17 cellular contexts compared by ENCODE assay signal in the genomic region with DNA sequence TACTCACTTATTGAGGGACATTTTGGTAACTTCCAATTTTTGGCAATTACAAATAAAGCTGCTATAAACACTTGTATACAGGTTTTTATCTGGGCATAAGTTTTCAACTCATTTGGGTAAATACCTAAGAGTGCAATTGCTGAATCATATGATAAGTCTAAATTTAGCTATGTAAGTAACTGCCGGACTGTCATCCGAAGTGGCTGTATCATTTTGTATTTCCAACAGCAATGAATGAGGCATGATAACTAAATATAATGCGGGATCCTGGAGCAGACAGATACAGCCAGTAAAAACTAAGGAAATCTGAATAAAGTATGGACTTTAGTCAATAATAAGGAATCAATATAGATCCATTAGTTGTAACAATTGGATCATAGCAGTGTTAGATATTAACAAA.
A peak's percentile ranks its signal among the peaks of the same experiment; 100 is the strongest.
DNase-seq lines count a peak whose midpoint lies in the region; ATAC-seq and TF ChIP-seq lines count a peak whose summit lies in the region.
"Had no signal": no experiment of that assay in that cellular context is flagged by ENCODE, and none has a peak within 500 bp of the region (broad histone marks: within the 10 kb centered on the region; RNA-seq: fewer than 3 reads in every experiment).

No MANE protein-coding gene starts in this region.

- no peak for TF ChIP-seq EP300 in esophagus muscularis mucosa (IDR thresholded peaks at IDR 0.05)

- H3K27me3 ChIP-seq in esophagus muscularis mucosa (no peaks in the 10 kb centered on the region), heart right ventricle (no peaks in the 10 kb centered on the region), endodermal cell (ENCODE audit: control insufficient read depth, insufficient read depth, low read length, poor library complexity, severe bottlenecking) (no peaks in the 10 kb centered on the region), prostate gland (replicated peaks; ENCODE audit: insufficient read depth) (no peaks in the 10 kb centered on the region)

- H3K4me1 ChIP-seq in esophagus muscularis mucosa (no peaks in the 10 kb centered on the region), heart right ventricle (peaks cover 0 to 5% (median 0%) of the 10 kb centered on the region in 9 donors), endodermal cell (ENCODE audit: control insufficient read depth, insufficient read depth, low read length) (no peaks in the 10 kb centered on the region), prostate gland (replicated peaks) (no peaks in the 10 kb centered on the region)

- H3K4me3 ChIP-seq in esophagus muscularis mucosa (no peak overlapping the region), heart right ventricle (no peak overlapping the region), endodermal cell (ENCODE audit: low read length) (no peak overlapping the region), prostate gland (no peak overlapping the region)
- H3K4me3 ChIP-seq: GM23338 had no signal

- H3K27ac ChIP-seq in esophagus muscularis mucosa (replicated peaks in 1 of 4) (no peak overlapping the region), heart right ventricle (peak overlapping the region in 4 of 10 donors; percentile 16 to 34 (median 23)), endodermal cell (ENCODE audit: low read depth, low read length) (no peak overlapping the region), prostate gland (no peak overlapping the region)

- 72% methylated on average over 3 of the region's 3 CpGs for WGBS in esophagus muscularis mucosa
- WGBS in heart right ventricle, 2 donors, result 42 to 59% methylated on average over 3 of the region's 3 CpGs
- WGBS in endodermal cell (ENCODE audit: insufficient coverage in 1 of 2, insufficient read length in 1 of 2), 2 experiments, result 93 to 96% methylated on average over 3 of the region's 3 CpGs
- WGBS in prostate gland, result 90% methylated on average over 3 of the region's 3 CpGs

- ATAC-seq in heart right ventricle (peak in 5 of 8 donors; percentile 41 to 82 (median 75)), left ventricle myocardium superior (peak; percentile 82)
- ATAC-seq: GM23338, HCT116 had no signal

- peaks cover 4% of the 10 kb centered on the region for H3K36me3 Mint-ChIP-seq in endodermal cell (ENCODE audit: low read depth)
- H3K36me3 Mint-ChIP-seq: CD4-positive, alpha-beta memory T cell had no signal

- H3K9me3 Mint-ChIP-seq in endodermal cell, result peaks cover 10% of the 10 kb centered on the region
- H3K9me3 Mint-ChIP-seq: HFFc6 had no signal

- H3K4me3 Mint-ChIP-seq in endodermal cell, result no peak overlapping the region
- H3K4me3 Mint-ChIP-seq: CD4-positive, alpha-beta memory T cell; GM23338; H9; HFFc6 had no signal

- H3K9ac ChIP-seq in endodermal cell (ENCODE audit: extremely low read depth, low read length, poor library complexity, severe bottlenecking), result no peak overlapping the region

- intact Hi-C loops in esophagus muscularis mucosa (cut with DNase I), result no loop called here
- intact Hi-C loops in heart right ventricle (cut with DNase I), result no loop called here
- intact Hi-C loops in left ventricle myocardium superior (cut with micrococcal nuclease), result no loop called here
- intact Hi-C loops in prostate gland (cut with DNase I), result no loop called here

- peaks cover 6% of the 10 kb centered on the region for H3K4me1 Mint-ChIP-seq in endodermal cell
- H3K4me1 Mint-ChIP-seq: CD4-positive, alpha-beta memory T cell had no signal

- H3K27ac Mint-ChIP-seq in endodermal cell, result no peak overlapping the region
- H3K27ac Mint-ChIP-seq: CD4-positive, alpha-beta memory T cell; GM23338; H9; HFFc6 had no signal

- H3K36me3 ChIP-seq in esophagus muscularis mucosa (no peaks in the 10 kb centered on the region), heart right ventricle (no peaks in the 10 kb centered on the region), endodermal cell (ENCODE audit: control insufficient read depth, insufficient read depth, low read length) (no peaks in the 10 kb centered on the region), prostate gland (no peaks in the 10 kb centered on the region)

- TF ChIP-seq POLR2A in esophagus muscularis mucosa (IDR thresholded peaks at IDR 0.05; ENCODE audit: low read depth) (no peak), prostate gland (IDR thresholded peaks at IDR 0.05) (no peak)

- DNase-seq in esophagus muscularis mucosa (ENCODE audit: extremely low spot score) (peak; percentile 8), heart right ventricle (no peak), left ventricle myocardium superior (no peak), endodermal cell (no peak), NCI-H2081 (lab: John Stamatoyannopoulos, UW) (no peak), prostate gland (ENCODE audit: low spot score) (no peak)
- DNase-seq: C1 segment of cervical spinal cord; Calu3; CD4-positive, alpha-beta memory T cell; COR-L47; DMS53; DMS79 treated with DMSO at 0.1 percent for 48 hours; GF-D8; H9; HFFc6 had no signal

- no peaks in the 10 kb centered on the region for H3K9me3 ChIP-seq in esophagus muscularis mucosa
- peaks cover 0 to 7% (median 0%) of the 10 kb centered on the region in 11 donors for H3K9me3 ChIP-seq in heart right ventricle
- H3K9me3 ChIP-seq in endodermal cell (ENCODE audit: control insufficient read depth, low read length), result no peaks in the 10 kb centered on the region
- no peaks in the 10 kb centered on the region for H3K9me3 ChIP-seq in prostate gland

- no peaks in the 10 kb centered on the region for H3K27me3 Mint-ChIP-seq in endodermal cell (ENCODE audit: insufficient read depth)

- no peak for TF ChIP-seq CTCF in esophagus muscularis mucosa (IDR thresholded peaks at IDR 0.05)
- TF ChIP-seq CTCF in heart right ventricle (IDR thresholded peaks at IDR 0.05), result no peak
- TF ChIP-seq CTCF in endodermal cell (conservative IDR thresholded peaks at IDR 0.05), result no peak
- TF ChIP-seq CTCF in prostate gland (IDR thresholded peaks at IDR 0.05), result no peak
